In genomic region chr12:107783406-107784376, GRCh38 we compare ENCODE assay signal across 13 cellular contexts. TPM values are rescaled to one million over a fixed set of nuclear protein-coding genes. Genes with fewer than 3 reads are reported as not detected.
A peak's percentile ranks its signal among the peaks of the same experiment; 100 is the strongest.
DNase-seq lines count a peak whose midpoint lies in the region; ATAC-seq, FAIRE-seq and TF ChIP-seq lines count a peak whose summit lies in the region.
"Had no signal": no experiment of that assay in that cellular context is flagged by ENCODE, and none has a peak within 500 bp of the region (broad histone marks: within the 10 kb centered on the region; RNA-seq: fewer than 3 reads in every experiment).

No MANE protein-coding gene starts in this region.

- H3K27me3 ChIP-seq in SK-N-SH (ENCODE audit: insufficient read depth) (no peaks in the 10 kb centered on the region), colonic mucosa (no peaks in the 10 kb centered on the region)

- H3K4me1 Mint-ChIP-seq in mesothelial cell of epicardium = no peaks in the 10 kb centered on the region

- no peaks in the 10 kb centered on the region for H3K79me2 ChIP-seq in SK-N-SH (ENCODE audit: insufficient read depth)

- H3K4me1 ChIP-seq in SK-N-SH (ENCODE audit: control insufficient read depth in 1 of 2, insufficient read depth in 2 of 2, low read depth in 1 of 2, low read length in 1 of 2) (no peaks in the 10 kb centered on the region), colonic mucosa (no peaks in the 10 kb centered on the region)

- TF ChIP-seq RAD21 in SK-N-SH (IDR thresholded peaks at IDR 0.05; ENCODE audit: low read length) = no peak

- no peak overlapping the region for H3K27ac Mint-ChIP-seq in mesothelial cell of epicardium

- H4K20me1 ChIP-seq in SK-N-SH (ENCODE audit: insufficient read depth) = no peaks in the 10 kb centered on the region

- 45% methylated on average over 6 of the region's 6 CpGs for WGBS in SK-N-SH (ENCODE audit: low lambda C conversion rate)

- no peak for TF ChIP-seq EP300 in SK-N-SH (IDR thresholded peaks at IDR 0.05; ENCODE audit: borderline replicate concordance in 1 of 2, low read depth in 1 of 2, low read length in 1 of 2)

- POLR2A ChIA-PET in SK-N-SH (lab: Yijun Ruan, JAX) = no interaction called here

- CTCF ChIA-PET in SK-N-SH (lab: Yijun Ruan, JAX) = interaction anchor here (1.3 to 1.6 kb wide), 3 partner anchors 21 to 69 kb away, joined by 3 read pairs; no protein-coding TSS in a partner anchor

- peaks cover 24% of the 10 kb centered on the region for H3K27me3 Mint-ChIP-seq in mesothelial cell of epicardium (ENCODE audit: low read depth)

- DNase-seq in GM12891 (ENCODE audit: insufficient read length, low spot score) = no peak
- DNase-seq in NOMO-1 treated with DMSO at 0.1 percent for 48 hours (lab: John Stamatoyannopoulos, UW; ENCODE audit: unreplicated experiment) = peak; percentile 72
- no peak for DNase-seq in SK-N-SH
- no peak for DNase-seq in mesothelial cell of epicardium (ENCODE audit: low spot score in 2 of 2, unreplicated experiment in 2 of 2)
- DNase-seq in anterior cingulate cortex (lab: John Stamatoyannopoulos, UW) = no peak
- DNase-seq in colonic mucosa = no peak
- DNase-seq: activated CD4-positive, CD25-positive, alpha-beta regulatory T cell; mesenchymal stem cell; NCI-H1417; PC-9 had no signal

- H3K27ac ChIP-seq in SK-N-SH (ENCODE audit: low read depth in 2 of 2, low read length in 1 of 2) (no peak overlapping the region), colonic mucosa (no peak overlapping the region)
- H3K27ac ChIP-seq: PC-9 had no signal

- peak; percentile 84 for FAIRE-seq in GM12891 (lab: Jason Lieb, UNC)

- no peak overlapping the region for H2AFZ ChIP-seq in SK-N-SH (ENCODE audit: low read depth)
- H2AFZ ChIP-seq: PC-9 had no signal

- no peak for TF ChIP-seq CTCF in SK-N-SH (IDR thresholded peaks at IDR 0.05)
- no peak for TF ChIP-seq CTCF in mesothelial cell of epicardium (IDR thresholded peaks at IDR 0.05; ENCODE audit: unreplicated experiment)
- TF ChIP-seq CTCF in colonic mucosa (IDR thresholded peaks at IDR 0.05) = no peak

- H3K9ac ChIP-seq in SK-N-SH (no peak overlapping the region), colonic mucosa (ENCODE audit: low read depth in 2 of 2, low read length in 2 of 2) (no peak overlapping the region)

- H3K9me3 ChIP-seq in SK-N-SH (no peaks in the 10 kb centered on the region), colonic mucosa (no peaks in the 10 kb centered on the region)

- H3K4me3 Mint-ChIP-seq in mesothelial cell of epicardium = no peak overlapping the region

- H3K4me2 ChIP-seq in SK-N-SH = no peak overlapping the region
- H3K4me2 ChIP-seq: PC-9 had no signal

- H3K36me3 ChIP-seq in SK-N-SH (replicated peaks in 1 of 2; ENCODE audit: control insufficient read depth in 1 of 2, insufficient read depth in 2 of 2, low read length in 1 of 2) = no peaks in the 10 kb centered on the region
- H3K36me3 ChIP-seq in colonic mucosa = no peaks in the 10 kb centered on the region

- no peaks in the 10 kb centered on the region for H3K36me3 Mint-ChIP-seq in mesothelial cell of epicardium

- H3K9me3 Mint-ChIP-seq in mesothelial cell of epicardium = no peaks in the 10 kb centered on the region

- H3F3A ChIP-seq in SK-N-SH (replicated peaks; ENCODE audit: insufficient read depth) = no peaks in the 10 kb centered on the region

- TF ChIP-seq POLR2A in GM12891 (IDR thresholded peaks at IDR 0.05; ENCODE audit: low read depth, low read length) = no peak

- peak; percentile 47 for ATAC-seq in GM19467 (IDR thresholded peaks at IDR 0.05; ENCODE audit: unreplicated experiment)
- ATAC-seq in HG03095 (IDR thresholded peaks at IDR 0.05; ENCODE audit: unreplicated experiment) = peak; percentile 56
- ATAC-seq: sciatic nerve had no signal

- intact Hi-C loops in colonic mucosa (cut with DNase I) = no loop called here

- H3K9me2 ChIP-seq in SK-N-SH = no peaks in the 10 kb centered on the region

- H3K4me3 ChIP-seq in SK-N-SH (ENCODE audit: low read depth in 2 of 2, low read length in 1 of 2) = no peak overlapping the region
- no peak overlapping the region for H3K4me3 ChIP-seq in colonic mucosa
- H3K4me3 ChIP-seq: PC-9 had no signal

TF ChIP-seq in GM12891, 5 proteins besides CTCF, POLR2A, EP300 and RAD21:
- TF ChIP-seq POLR2AphosphoS5 (IDR thresholded peaks at IDR 0.05; ENCODE audit: low read depth, low read length) (no peak), PAX5 (IDR thresholded peaks at IDR 0.05; ENCODE audit: insufficient read depth, low read length, severe bottlenecking) (no peak), SPI1 (IDR thresholded peaks at IDR 0.05; ENCODE audit: low read depth, low read length) (no peak), POU2F2 (IDR thresholded peaks at IDR 0.05; ENCODE audit: low read depth, low read length) (no peak), TAF1 (IDR thresholded peaks at IDR 0.05; ENCODE audit: low read depth, low read length) (no peak)

TF ChIP-seq in SK-N-SH, 30 proteins besides CTCF, POLR2A, EP300 and RAD21:
- TF ChIP-seq GABPA (IDR thresholded peaks at IDR 0.05; ENCODE audit: low read depth) (no peak), NRF1 (IDR thresholded peaks at IDR 0.05; ENCODE audit: low read depth, low read length) (no peak), TEAD4 (IDR thresholded peaks at IDR 0.05; ENCODE audit: borderline replicate concordance, insufficient read depth) (no peak), GATA2 (CRISPR knock-in tag; IDR thresholded peaks at IDR 0.05) (no peak), REST (IDR thresholded peaks at IDR 0.05; ENCODE audit: low read depth, low read length) (no peak), IRF3 (IDR thresholded peaks at IDR 0.05; ENCODE audit: low read depth, low read length) (no peak), NFIC (IDR thresholded peaks at IDR 0.05; ENCODE audit: borderline replicate concordance) (no peak), FOSL2 (IDR thresholded peaks at IDR 0.05; ENCODE audit: borderline replicate concordance, low read depth) (no peak)

RNA-seq across cellular contexts. Expression of gene ASCL4, which starts 9.2 kb away (rescaled TPM):
- polyA plus RNA-seq in GM12891 (2012; ENCODE audit: low read depth, missing spikeins) = not detected
- polyA plus RNA-seq in SK-N-SH (2012; rRNA removed) = not detected in 2 replicates
- polyA plus RNA-seq in SK-N-SH (2012; cell fraction: cytosol; rRNA removed) = not detected in 2 replicates
- polyA plus RNA-seq in SK-N-SH (2012; cell fraction: nucleus; rRNA removed) = not detected in 2 replicates
- total RNA-seq in mesothelial cell of epicardium = 0.16 TPM in 1 of 3 replicates, not detected in the others
- total RNA-seq in colonic mucosa = not detected
- total RNA-seq: PC-9, sciatic nerve had no signal

RNA-seq across cellular contexts. Expression of gene PRDM4, which starts 22.8 kb away (rescaled TPM):
- 8.9 TPM for polyA plus RNA-seq in GM12891 (2012; ENCODE audit: low read depth, missing spikeins)
- 22.1 and 27.9 TPM in 2 replicates for polyA plus RNA-seq in SK-N-SH (2012; rRNA removed)
- 22.0 and 24.6 TPM in 2 replicates for polyA plus RNA-seq in SK-N-SH (2012; cell fraction: cytosol; rRNA removed)
- polyA plus RNA-seq in SK-N-SH (2012; cell fraction: nucleus; rRNA removed) = 24.2 and 36.7 TPM in 2 replicates
- 33.5 to 35.9 TPM (median 35.1 TPM) in 3 replicates for total RNA-seq in mesothelial cell of epicardium
- total RNA-seq in colonic mucosa = 10 to 100 TPM; 32.7 to 36.1 TPM
